In genomic region chr6:12733876-12734275, GRCh38 we compare ENCODE assay signal across 18 cellular contexts. TPM values are rescaled to one million over a fixed set of nuclear protein-coding genes. Genes with fewer than 3 reads are reported as not detected.
DNase-seq lines count a peak whose midpoint lies in the region; TF ChIP-seq lines count a peak whose summit lies in the region.
"Had no signal": no experiment of that assay in that cellular context is flagged by ENCODE, and none has a peak within 500 bp of the region (broad histone marks: within the 10 kb centered on the region; RNA-seq: fewer than 3 reads in every experiment).

No MANE protein-coding gene starts in this region.

- intact Hi-C loops in A673 (cut with micrococcal nuclease; ENCODE audit: unreplicated experiment) (no loop called here), lower leg skin (cut with DNase I; ENCODE audit: low total_unique reads) (no loop called here)

- POLR2A ChIA-PET in A673 (lab: Charles Lee; ENCODE audit: low non-redundant PET): no interaction called here

- no peak for TF ChIP-seq POLR2A in lower leg skin (IDR thresholded peaks at IDR 0.05)

- WGBS in lower leg skin, 2 donors: 43 to 55% methylated on average over 6 of the region's 6 CpGs

- BruUV-seq in A673 (replicated peaks; lab: Mats Ljungman, UMichigan): no TSS peak

- H3K36me3 ChIP-seq in A673 (ENCODE audit: insufficient read depth, low read length, poor library complexity, severe bottlenecking) (no peaks in the 10 kb centered on the region), SK-N-MC (ENCODE audit: insufficient read depth, low read length) (no peaks in the 10 kb centered on the region)
- H3K36me3 ChIP-seq: BE2C; BLaER1 treated with 17β-estradiol and CSF1 and Interleukin-3, amounts not matched to agents 10 nM and 100 nM; HAP-1 had no signal

- no peak overlapping the region for H3K9ac ChIP-seq in SK-N-MC (ENCODE audit: insufficient read length)
- H3K9ac ChIP-seq: BLaER1 treated with 17β-estradiol and CSF1 and Interleukin-3, amounts not matched to agents 10 nM and 100 nM had no signal

- peak overlapping the region; percentile 53 for H3K27ac ChIP-seq in A673 (ENCODE audit: low read depth, low read length, poor library complexity, severe bottlenecking)
- H3K27ac ChIP-seq in SK-N-MC: no peak overlapping the region
- no peak overlapping the region for H3K27ac ChIP-seq in coronary artery
- H3K27ac ChIP-seq: 22Rv1; BLaER1 treated with 17β-estradiol and CSF1 and Interleukin-3, amounts not matched to agents 10 nM and 100 nM had no signal

- H3K4me1 ChIP-seq in A673 (ENCODE audit: insufficient read depth, low read length, poor library complexity, severe bottlenecking): peaks cover 13% of the 10 kb centered on the region
- H3K4me1 ChIP-seq: BE2C; BLaER1 treated with 17β-estradiol and CSF1 and Interleukin-3, amounts not matched to agents 10 nM and 100 nM; HAP-1 had no signal

- peaks cover 2% of the 10 kb centered on the region for H3K27me3 ChIP-seq in A673 (replicated peaks; ENCODE audit: insufficient read depth, low read depth, low read length, poor library complexity)
- H3K27me3 ChIP-seq: BE2C; BLaER1 treated with 17β-estradiol and CSF1 and Interleukin-3, amounts not matched to agents 10 nM and 100 nM had no signal

- DNase-seq in DMS79 treated with DMSO at 0.1 percent for 48 hours (lab: John Stamatoyannopoulos, UW) (peak; percentile 6), DMS79 (lab: John Stamatoyannopoulos, UW) (no peak), A673 (ENCODE audit: low spot score) (peak; percentile 50), SK-N-MC (ENCODE audit: low read depth, low spot score) (peak; percentile 12), lower leg skin (ENCODE audit: low spot score in 2 of 2) (no peak), coronary artery (ENCODE audit: low spot score) (no peak)
- DNase-seq: ACHN; AML-193; BE2C; CD4-positive, alpha-beta T cell; CD8-positive, alpha-beta memory T cell; DMS 273 treated with DMSO at 0.1 percent for 48 hours; DND-41; GOT3; HFFc6 had no signal

- H3K4me3 ChIP-seq in A673 (ENCODE audit: low read depth, low read length, poor library complexity, severe bottlenecking): no peak overlapping the region
- no peak overlapping the region for H3K4me3 ChIP-seq in SK-N-MC
- no peak overlapping the region for H3K4me3 ChIP-seq in lower leg skin (ENCODE audit: low read depth, poor library complexity, severe bottlenecking)
- H3K4me3 ChIP-seq in coronary artery: no peak overlapping the region
- H3K4me3 ChIP-seq: BLaER1 treated with 17β-estradiol and CSF1 and Interleukin-3, amounts not matched to agents 10 nM and 100 nM; HAP-1 had no signal

- CTCF ChIA-PET in A673 (lab: Charles Lee): no interaction called here

- H3K9me3 ChIP-seq in A673 (ENCODE audit: low read depth, low read length, poor library complexity, severe bottlenecking) (no peaks in the 10 kb centered on the region), SK-N-MC (ENCODE audit: low read depth, low read length) (no peaks in the 10 kb centered on the region)
- H3K9me3 ChIP-seq: BE2C, HAP-1 had no signal

- TF ChIP-seq CTCF in A673 (conservative IDR thresholded peaks at IDR 0.05; ENCODE audit: low read depth, low read length) (no peak), lower leg skin (IDR thresholded peaks at IDR 0.05) (no peak), coronary artery (IDR thresholded peaks at IDR 0.05) (no peak)

RNA-seq across cellular contexts. Expression of gene PHACTR1, which starts 17.3 kb away (rescaled TPM):
- total RNA-seq in A673 (2021) (2.6 and 3.7 TPM in 2 replicates), lower leg skin (1 to 10 TPM; 1.5 to 3.6 (median 2.5) TPM)

Comparison
In these comparisons a context has a peak if more than half of its experiments do, and no peak if none do; other contexts are left out.
1. DNase-seq: peak in DMS79 treated with DMSO at 0.1 percent for 48 hours (single experiment), A673 (single experiment) and SK-N-MC (single experiment); none in DMS79 (single experiment), lower leg skin (0 of 2) and coronary artery (single experiment).